8 cellular contexts compared by ENCODE assay signal in the genomic region with DNA sequence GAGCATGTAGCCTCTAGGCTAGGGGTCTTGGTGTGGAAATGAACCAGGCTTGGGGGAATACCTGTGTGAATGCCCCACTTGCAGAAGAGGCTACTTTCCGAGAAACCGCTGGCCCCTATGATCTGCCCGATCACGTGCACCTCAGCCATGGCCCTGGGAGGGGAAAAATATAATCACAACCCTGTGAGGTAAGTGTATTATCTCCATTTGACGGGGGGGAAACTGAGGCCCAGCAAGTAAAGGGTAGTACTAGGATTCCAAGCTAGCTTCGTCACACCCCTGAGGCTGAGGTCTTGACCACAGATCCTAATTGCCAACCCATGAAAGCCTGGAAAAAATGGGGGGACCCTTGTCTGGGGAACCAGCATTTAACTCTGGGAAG. TPM values are rescaled to one million over a fixed set of nuclear protein-coding genes. Genes with fewer than 3 reads are reported as not detected.
A peak's percentile ranks its signal among the peaks of the same experiment; 100 is the strongest.
DNase-seq lines count a peak whose midpoint lies in the region; ATAC-seq and TF ChIP-seq lines count a peak whose summit lies in the region.

No MANE protein-coding gene starts in this region.

- peak overlapping the region; percentile 98 for H3K27ac ChIP-seq in BLaER1
- H3K27ac ChIP-seq in Karpas-422 (ENCODE audit: low read length), result peak overlapping the region; percentile 89; the same call in 1 of the 2 replicates

- peaks cover 32% of the 10 kb centered on the region for H3K79me2 ChIP-seq in Karpas-422 (ENCODE audit: low read length)

- H3K4me2 ChIP-seq in BLaER1 (peak overlapping the region; percentile 78), Karpas-422 (ENCODE audit: low read depth, low read length, poor library complexity, severe bottlenecking) (peak overlapping the region; percentile 94)

- no peak for ATAC-seq in HG02610 (IDR thresholded peaks at IDR 0.05; ENCODE audit: unreplicated experiment)

- H3K36me3 ChIP-seq in BLaER1 (0 out of 2 replicates have a peak, but pooled peaks cover 5% of the 10 kb centered on the region), Karpas-422 (ENCODE audit: insufficient read depth, low read length) (no peaks in the 10 kb centered on the region)

- no peaks in the 10 kb centered on the region for H3K27me3 Mint-ChIP-seq in dendritic cell treated with granulocyte-macrophage colony-stimulating factor and Interleukin-4, amounts not matched to agents 40 ng/mL and 50 ng/mL, for 4 days
- no peaks in the 10 kb centered on the region for H3K27me3 Mint-ChIP-seq in nephron (ENCODE audit: low read depth)

- peaks cover 7% of the 10 kb centered on the region for H3K36me3 Mint-ChIP-seq in dendritic cell treated with granulocyte-macrophage colony-stimulating factor and Interleukin-4, amounts not matched to agents 40 ng/mL and 50 ng/mL, for 4 days (ENCODE audit: low read depth)
- H3K36me3 Mint-ChIP-seq in nephron (ENCODE audit: low read depth), result no peaks in the 10 kb centered on the region

- H4K20me1 ChIP-seq in BLaER1, result no peaks in the 10 kb centered on the region
- no peaks in the 10 kb centered on the region for H4K20me1 ChIP-seq in Karpas-422 (ENCODE audit: insufficient read depth, low read depth, low read length)

- H3K9me3 ChIP-seq in BLaER1 (no peaks in the 10 kb centered on the region), Karpas-422 (ENCODE audit: low read length) (no peaks in the 10 kb centered on the region)

- H3K4me3 ChIP-seq in BLaER1, result peak overlapping the region; percentile 78
- peak overlapping the region; percentile 92 for H3K4me3 ChIP-seq in Karpas-422 (ENCODE audit: low read length)

- H3K4me3 Mint-ChIP-seq in dendritic cell treated with granulocyte-macrophage colony-stimulating factor and Interleukin-4, amounts not matched to agents 40 ng/mL and 50 ng/mL, for 4 days, result peak overlapping the region; percentile 88
- peak overlapping the region; percentile 89 to 98 (median 94) for H3K4me3 Mint-ChIP-seq in nephron

- H3K9ac ChIP-seq in BLaER1 (peak overlapping the region; percentile 98), Karpas-422 (ENCODE audit: low read length) (peak overlapping the region; percentile 90)

- H3K27ac Mint-ChIP-seq in dendritic cell treated with granulocyte-macrophage colony-stimulating factor and Interleukin-4, amounts not matched to agents 40 ng/mL and 50 ng/mL, for 4 days, result peak overlapping the region; percentile 100
- peak overlapping the region; percentile 98 to 100 (median 99) for H3K27ac Mint-ChIP-seq in nephron

- H2AFZ ChIP-seq in Karpas-422 (ENCODE audit: low read length), result peak overlapping the region; percentile 60; the same call in 1 of the 2 replicates

- intact Hi-C loops in dendritic cell treated with granulocyte-macrophage colony-stimulating factor and Interleukin-4, amounts not matched to agents 40 ng/mL and 50 ng/mL, for 4 days (cut with micrococcal nuclease), result no loop called here

- no peaks in the 10 kb centered on the region for H3K9me3 Mint-ChIP-seq in dendritic cell treated with granulocyte-macrophage colony-stimulating factor and Interleukin-4, amounts not matched to agents 40 ng/mL and 50 ng/mL, for 4 days
- no peaks in the 10 kb centered on the region for H3K9me3 Mint-ChIP-seq in nephron

- TF ChIP-seq CTCF in nephron (IDR thresholded peaks at IDR 0.05; ENCODE audit: unreplicated experiment in 3 of 3), result no peak

- H3K4me1 ChIP-seq in BLaER1 (peaks cover 33% of the 10 kb centered on the region), Karpas-422 (ENCODE audit: low read length) (peaks cover 24% of the 10 kb centered on the region)

- peaks cover 49% of the 10 kb centered on the region for H3K4me1 Mint-ChIP-seq in dendritic cell treated with granulocyte-macrophage colony-stimulating factor and Interleukin-4, amounts not matched to agents 40 ng/mL and 50 ng/mL, for 4 days (ENCODE audit: low read depth)
- peaks cover 9% of the 10 kb centered on the region for H3K4me1 Mint-ChIP-seq in nephron

- no peaks in the 10 kb centered on the region for H3K27me3 ChIP-seq in BLaER1
- H3K27me3 ChIP-seq in Karpas-422 (ENCODE audit: low read length), result no peaks in the 10 kb centered on the region

- DNase-seq in Karpas-422 (no peak), COLO829 (ENCODE audit: low spot score) (no peak), germinal center (ENCODE audit: low spot score) (no peak), mesenteric fat pad (ENCODE audit: low spot score) (no peak)

- no peaks in the 10 kb centered on the region for H3K9me2 ChIP-seq in Karpas-422 (replicated peaks; ENCODE audit: insufficient read depth, low read length)

RNA-seq across cellular contexts. Expression of gene B9D2, which starts 0.6 kb away (rescaled TPM):
- total RNA-seq in Karpas-422 (2014; rRNA removed; shearing (Covaris generic); ENCODE audit: low replicate concordance), result 4.1 and 7.6 TPM in 2 replicates
- 3.5 TPM for total RNA-seq in mesenteric fat pad

RNA-seq across cellular contexts. Expression of gene TGFB1, which starts 9.6 kb away (rescaled TPM):
- 17.5 and 26.0 TPM in 2 replicates for total RNA-seq in Karpas-422 (2014; rRNA removed; shearing (Covaris generic); ENCODE audit: low replicate concordance)
- total RNA-seq in mesenteric fat pad, result 54.3 TPM

RNA-seq across cellular contexts. Expression of gene TMEM91, which starts 13.0 kb away (rescaled TPM):
- 1.3 and 4.9 TPM in 2 replicates for total RNA-seq in Karpas-422 (2014; rRNA removed; shearing (Covaris generic); ENCODE audit: low replicate concordance)
- total RNA-seq in mesenteric fat pad, result 10.0 TPM

RNA-seq across cellular contexts. Expression of gene EXOSC5, which starts 33.8 kb away (rescaled TPM):
- total RNA-seq in Karpas-422 (2014; rRNA removed; shearing (Covaris generic); ENCODE audit: low replicate concordance), result 67.6 and 74.7 TPM in 2 replicates
- total RNA-seq in mesenteric fat pad, result 9.6 TPM

RNA-seq across cellular contexts. Expression of gene BCKDHA, which starts 34.3 kb away (rescaled TPM):
- 112 and 116 TPM in 2 replicates for total RNA-seq in Karpas-422 (2014; rRNA removed; shearing (Covaris generic); ENCODE audit: low replicate concordance)
- total RNA-seq in mesenteric fat pad, result 5.7 TPM
